In the genomic region with DNA sequence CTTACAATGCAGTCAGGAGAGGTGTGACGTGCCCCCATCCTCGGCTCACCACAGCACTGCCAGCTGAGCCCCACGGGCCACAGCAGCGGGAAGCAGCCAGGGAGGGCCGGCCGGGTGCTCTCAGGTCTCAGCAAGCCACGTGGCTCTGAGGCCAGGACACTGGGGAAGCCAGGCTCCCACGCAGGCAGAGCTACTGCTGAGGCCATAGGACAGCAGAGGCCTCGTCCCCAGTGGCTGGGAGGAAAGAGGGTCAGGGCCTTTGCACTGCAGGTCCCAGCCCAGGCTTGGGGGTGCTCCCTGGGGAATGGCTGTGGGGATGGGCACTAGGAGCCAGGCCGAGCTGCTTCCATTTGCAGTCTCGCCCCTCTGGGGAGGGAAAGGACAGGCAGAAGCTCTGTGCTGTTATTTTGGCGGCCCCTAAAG, we compare ENCODE assay signal across 20 cellular contexts. TPM values are rescaled to one million over a fixed set of nuclear protein-coding genes. Genes with fewer than 3 reads are reported as not detected.
DNase-seq lines count a peak whose midpoint lies in the region; ATAC-seq, FAIRE-seq and TF ChIP-seq lines count a peak whose summit lies in the region.
"Had no signal": no experiment of that assay in that cellular context is flagged by ENCODE, and none has a peak within 500 bp of the region (broad histone marks: within the 10 kb centered on the region; RNA-seq: fewer than 3 reads in every experiment).

No MANE protein-coding gene starts in this region.

- no TSS peak for BruUV-seq in Panc1 (replicated peaks; lab: Mats Ljungman, UMichigan)

- H3K9me3 ChIP-seq in Panc1 (ENCODE audit: control insufficient read depth, insufficient read depth, low read depth, low read length) (no peaks in the 10 kb centered on the region), iPS-15b (ENCODE audit: control insufficient read depth, insufficient read depth, low read length) (no peaks in the 10 kb centered on the region)
- H3K9me3 ChIP-seq: HAP-1, SJSA1 had no signal

- H3K27ac ChIP-seq in Panc1 (ENCODE audit: low read length): no peak overlapping the region
- H3K27ac ChIP-seq: HL-60, SJSA1 had no signal

- H3K4me1 ChIP-seq in Panc1 (ENCODE audit: control insufficient read depth, insufficient read depth, low read length) (peaks cover 4% of the 10 kb centered on the region), iPS-15b (ENCODE audit: control insufficient read depth, insufficient read depth, low read length) (peaks cover 9% of the 10 kb centered on the region)

- peak overlapping the region; percentile 65 for H3K9ac ChIP-seq in iPS-15b (ENCODE audit: low read depth, low read length)

- POLR2A ChIA-PET in Panc1 (lab: Charles Lee): no interaction called here

- in situ Hi-C loops in Panc1 (cut with HindIII; ENCODE audit: low pct_unique_long_range_greater_than_20kb, low sequenced_read_pairs): no loop called here

- intact Hi-C loops in Panc1 (cut with micrococcal nuclease; ENCODE audit: unreplicated experiment) (no loop called here), sciatic nerve (cut with DNase I) (no loop called here)

- H3K4me3 ChIP-seq in Panc1 (ENCODE audit: low read depth in 2 of 2, low read length in 2 of 2) (no peak overlapping the region), iPS-15b (ENCODE audit: low read depth, low read length) (no peak overlapping the region)
- H3K4me3 ChIP-seq: HAP-1, SJSA1 had no signal

- H3K27me3 ChIP-seq in Panc1 (ENCODE audit: control insufficient read depth, insufficient read depth, low read length) (no peaks in the 10 kb centered on the region), iPS-15b (ENCODE audit: control insufficient read depth, insufficient read depth, low read length) (no peaks in the 10 kb centered on the region)
- H3K27me3 ChIP-seq: SJSA1 had no signal

- H3K36me3 ChIP-seq in Panc1 (ENCODE audit: control insufficient read depth, insufficient read depth, low read length): no peaks in the 10 kb centered on the region; the same call in 1 of the 2 replicates
- peaks cover 21% of the 10 kb centered on the region for H3K36me3 ChIP-seq in iPS-15b (ENCODE audit: control insufficient read depth, insufficient read depth, low read length)

- no peak for DNase-seq in Panc1 (ENCODE audit: low read depth, low spot score)
- peak; percentile 19 to 22 for DNase-seq in frontal cortex (ENCODE audit: low spot score in 2 of 2)
- DNase-seq in sciatic nerve (ENCODE audit: low spot score): no peak
- DNase-seq in SW 1271 (lab: John Stamatoyannopoulos, UW): no peak
- DNase-seq in RKO (ENCODE audit: low spot score): no peak
- DNase-seq: Calu3; CD4-positive, alpha-beta T cell; KG1; NCI-H1105 treated with DMSO at 0.1 percent for 48 hours; NCI-H187; NCI-H526 treated with DMSO at 0.1 percent for 48 hours; RPMI8226 had no signal

- CTCF ChIA-PET in Panc1 (lab: Charles Lee): no interaction called here

- no peak for FAIRE-seq in frontal cortex (lab: Jason Lieb, UNC)
- FAIRE-seq: GM19239, HTR-8/SVneo had no signal

- no peak for TF ChIP-seq CTCF in Panc1 (IDR thresholded peaks at IDR 0.05)

- ATAC-seq in Panc1 (peak; percentile 7; the same call in 1 of the 2 replicates), sciatic nerve (peak; percentile 44), HG02973 (IDR thresholded peaks at IDR 0.05; ENCODE audit: unreplicated experiment) (no peak)

RNA-seq across cellular contexts. Expression of a gene that starts 5.8 kb away (rescaled TPM):
- 51.0 TPM for total RNA-seq in Panc1 (2021; ENCODE audit: unreplicated experiment)
- polyA plus RNA-seq in Panc1 (2012; ENCODE audit: insufficient read length): 32.2 TPM
- 38.7 TPM for total RNA-seq in frontal cortex
- 32.5 TPM for total RNA-seq in sciatic nerve

RNA-seq across cellular contexts. Expression of a gene that starts 18.0 kb away (rescaled TPM):
- 35.5 TPM for total RNA-seq in Panc1 (2021; ENCODE audit: unreplicated experiment)
- polyA plus RNA-seq in Panc1 (2012; ENCODE audit: insufficient read length): 37.1 TPM
- not detected for total RNA-seq in frontal cortex
- total RNA-seq in sciatic nerve: 9.2 TPM
- total RNA-seq: MCF 10A, SJSA1 had no signal

RNA-seq across cellular contexts. Expression of a gene that starts 38.3 kb away (rescaled TPM):
- total RNA-seq in Panc1 (2021; ENCODE audit: unreplicated experiment) (not detected), frontal cortex (not detected), sciatic nerve (not detected)
- 0.10 TPM for polyA plus RNA-seq in Panc1 (2012; ENCODE audit: insufficient read length)
- total RNA-seq: Calu3; CD4-positive, alpha-beta T cell; MCF 10A; SJSA1 had no signal

Comparison
In these comparisons a context has a peak if more than half of its experiments do, and no peak if none do; other contexts are left out.
1. DNase-seq: peak in frontal cortex (2 of 2); none in Panc1 (single experiment), sciatic nerve (single experiment), SW 1271 (0 of 2) and RKO (single experiment).
2. RNA of a gene that starts 18.0 kb away (total RNA-seq): 35.5 TPM in Panc1 (single experiment) and 9.2 TPM in sciatic nerve (single experiment); not detected in frontal cortex (single experiment); every median in the first group is over 10 times any median in the second.